In the genomic region with DNA sequence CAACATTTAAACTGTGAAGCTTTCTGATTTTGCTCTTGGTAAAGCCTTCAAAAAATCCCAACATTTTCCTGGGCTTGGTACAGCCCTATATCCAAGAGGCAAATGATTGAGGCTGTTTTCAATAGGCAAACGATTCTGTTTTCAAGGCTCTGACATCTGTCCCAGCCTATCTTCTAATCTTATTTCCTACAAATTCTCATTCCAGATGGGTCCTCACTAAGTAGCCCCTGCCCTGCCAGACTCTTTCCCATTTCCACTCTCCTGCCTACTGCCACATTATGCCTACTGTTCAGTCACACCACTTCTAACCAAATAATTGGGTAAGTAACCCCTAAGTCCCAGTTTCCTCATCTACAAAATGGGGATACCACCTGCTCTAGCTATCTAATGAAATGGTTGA, we compare ENCODE assay signal across 14 cellular contexts. TPM values are rescaled to one million over a fixed set of nuclear protein-coding genes. Genes with fewer than 3 reads are reported as not detected.
DNase-seq lines count a peak whose midpoint lies in the region; ATAC-seq, FAIRE-seq and TF ChIP-seq lines count a peak whose summit lies in the region.
"Had no signal": no experiment of that assay in that cellular context is flagged by ENCODE, and none has a peak within 500 bp of the region (broad histone marks: within the 10 kb centered on the region; RNA-seq: fewer than 3 reads in every experiment).

No MANE protein-coding gene starts in this region.

- POLR2A ChIA-PET in Panc1 (lab: Charles Lee), result no interaction called here

- FAIRE-seq in urothelium cell line (lab: Jason Lieb, UNC), result no peak
- FAIRE-seq: endometrium had no signal

- no peaks in the 10 kb centered on the region for H3K27me3 Mint-ChIP-seq in activated CD4-positive, alpha-beta T cell treated with anti-CD3 and anti-CD28 coated beads, Interleukin-2, amount 10 ng/mL, durations not matched to agents 24 days and 14 days

- peak overlapping the region; percentile 67 for H3K4me3 Mint-ChIP-seq in activated CD4-positive, alpha-beta T cell treated with anti-CD3 and anti-CD28 coated beads, Interleukin-2, amount 10 ng/mL, durations not matched to agents 24 days and 14 days

- DNase-seq in activated CD4-positive, alpha-beta T cell treated with anti-CD3 and anti-CD28 coated beads, Interleukin-2, amount 10 ng/mL, durations not matched to agents 24 days and 14 days, result no peak
- DNase-seq in activated CD4-positive, alpha-beta T cell treated with anti-CD3 and anti-CD28 coated beads, Interleukin-2, amount 50 U/mL, for 4 hours, result no peak
- DNase-seq in Panc1 (ENCODE audit: low read depth, low spot score) (no peak), fibroblast of the aortic adventitia (ENCODE audit: low read depth) (no peak), smooth muscle cell (lab: John Stamatoyannopoulos, UW; ENCODE audit: unreplicated experiment) (no peak), erythroblast (lab: John Stamatoyannopoulos, UW) (no peak), urothelium cell line (ENCODE audit: low spot score) (no peak)
- DNase-seq: NCI-H1105 treated with DMSO at 0.1 percent for 48 hours, SJCRH30 had no signal

- BruUV-seq in Panc1 (replicated peaks; lab: Mats Ljungman, UMichigan), result no TSS peak

- H3K4me1 ChIP-seq in Panc1 (ENCODE audit: control insufficient read depth, insufficient read depth, low read length), result peaks cover 22% of the 10 kb centered on the region; the same call in 1 of the 2 replicates
- peaks cover 24% of the 10 kb centered on the region for H3K4me1 ChIP-seq in smooth muscle cell (ENCODE audit: low read depth)

- no peak overlapping the region for H2AFZ ChIP-seq in smooth muscle cell (ENCODE audit: low read depth)

- TF ChIP-seq POLR2A in erythroblast (IDR thresholded peaks at IDR 0.05; ENCODE audit: low read length), result no peak

- H4K20me1 ChIP-seq in smooth muscle cell (ENCODE audit: low read depth), result peaks cover 64% of the 10 kb centered on the region

- H3K27ac Mint-ChIP-seq in activated CD4-positive, alpha-beta T cell treated with anti-CD3 and anti-CD28 coated beads, Interleukin-2, amount 10 ng/mL, durations not matched to agents 24 days and 14 days, result no peak overlapping the region

- peak overlapping the region; percentile 98 for H3K4me2 ChIP-seq in smooth muscle cell

- ATAC-seq in Panc1 (no peak), HG03196 (IDR thresholded peaks at IDR 0.05; ENCODE audit: unreplicated experiment) (no peak)
- ATAC-seq: left lobe of liver had no signal

- TF ChIP-seq CTCF in Panc1 (IDR thresholded peaks at IDR 0.05) (no peak), fibroblast of the aortic adventitia (IDR thresholded peaks at IDR 0.05; ENCODE audit: insufficient read depth, low read length) (no peak), smooth muscle cell (IDR thresholded peaks at IDR 0.05; ENCODE audit: borderline replicate concordance, insufficient read depth, poor library complexity, severe bottlenecking) (no peak)

- WGBS in smooth muscle cell (ENCODE audit: low lambda C conversion rate), result 91% methylated on average over 1 of the region's 1 CpG

- CTCF ChIA-PET in Panc1 (lab: Charles Lee), result interaction anchor here (0.5 to 0.7 kb wide), 2 partner anchors 10 to 44 kb away, joined by 3 to 6 read pairs; no protein-coding TSS in a partner anchor

- H3K79me2 ChIP-seq in smooth muscle cell (ENCODE audit: low read depth), result peaks cover 79% of the 10 kb centered on the region

- H3K36me3 ChIP-seq in Panc1 (ENCODE audit: control insufficient read depth, insufficient read depth, low read length), result peaks cover 14% of the 10 kb centered on the region
- no peaks in the 10 kb centered on the region for H3K36me3 ChIP-seq in smooth muscle cell (ENCODE audit: low read depth)

- H3K4me1 Mint-ChIP-seq in activated CD4-positive, alpha-beta T cell treated with anti-CD3 and anti-CD28 coated beads, Interleukin-2, amount 10 ng/mL, durations not matched to agents 24 days and 14 days, result peaks cover 53% of the 10 kb centered on the region

- in situ Hi-C loops in Panc1 (cut with HindIII; ENCODE audit: low pct_unique_long_range_greater_than_20kb, low sequenced_read_pairs), result no loop called here

- intact Hi-C loops in activated CD4-positive, alpha-beta T cell treated with anti-CD3 and anti-CD28 coated beads, Interleukin-2, amount 10 ng/mL, durations not matched to agents 24 days and 14 days (cut with micrococcal nuclease), result loop anchor here (5.0 kb wide), 1 partner anchor 143 kb away; no protein-coding TSS in a partner anchor
- intact Hi-C loops in Panc1 (cut with micrococcal nuclease; ENCODE audit: unreplicated experiment), result no loop called here

- H3K27ac ChIP-seq in Panc1 (ENCODE audit: low read length) (no peak overlapping the region), smooth muscle cell (ENCODE audit: low read depth) (no peak overlapping the region)
- H3K27ac ChIP-seq: SJCRH30 had no signal

- H3K9me3 ChIP-seq in Panc1 (ENCODE audit: control insufficient read depth, insufficient read depth, low read depth, low read length), result no peaks in the 10 kb centered on the region
- H3K9me3 ChIP-seq in smooth muscle cell (replicated peaks; ENCODE audit: low read depth), result no peaks in the 10 kb centered on the region
- H3K9me3 ChIP-seq: SJCRH30 had no signal

- no peaks in the 10 kb centered on the region for H3F3A ChIP-seq in smooth muscle cell (ENCODE audit: low read depth)

- H3K4me3 ChIP-seq in Panc1 (ENCODE audit: low read depth in 2 of 2, low read length in 2 of 2) (peak overlapping the region; percentile 95 to 96; a peak in 3 of 4 replicates), fibroblast of the aortic adventitia (ENCODE audit: low read depth, low read length) (peak overlapping the region; percentile 44), smooth muscle cell (peak overlapping the region; percentile 94)
- H3K4me3 ChIP-seq: SJCRH30 had no signal

- no peak overlapping the region for H3K9ac ChIP-seq in smooth muscle cell (ENCODE audit: low read depth)

- peaks cover 36% of the 10 kb centered on the region for H3K36me3 Mint-ChIP-seq in activated CD4-positive, alpha-beta T cell treated with anti-CD3 and anti-CD28 coated beads, Interleukin-2, amount 10 ng/mL, durations not matched to agents 24 days and 14 days (ENCODE audit: low read depth)

- H3K27me3 ChIP-seq in Panc1 (ENCODE audit: control insufficient read depth, insufficient read depth, low read length), result no peaks in the 10 kb centered on the region
- no peaks in the 10 kb centered on the region for H3K27me3 ChIP-seq in smooth muscle cell (ENCODE audit: low read depth)
- H3K27me3 ChIP-seq: SJCRH30 had no signal

- H3K9me3 Mint-ChIP-seq in activated CD4-positive, alpha-beta T cell treated with anti-CD3 and anti-CD28 coated beads, Interleukin-2, amount 10 ng/mL, durations not matched to agents 24 days and 14 days, result no peaks in the 10 kb centered on the region

RNA-seq across cellular contexts. Expression of gene GBA2, which starts 3.5 kb away (rescaled TPM):
- total RNA-seq in activated CD4-positive, alpha-beta T cell treated with anti-CD3 and anti-CD28 coated beads, Interleukin-2, amount 10 ng/mL, durations not matched to agents 24 days and 14 days, result 46.7 and 50.1 TPM in 2 replicates
- total RNA-seq in Panc1 (2021; ENCODE audit: unreplicated experiment), result 109 TPM
- polyA plus RNA-seq in Panc1 (2012; ENCODE audit: insufficient read length), result 79.7 TPM
- total RNA-seq in fibroblast of the aortic adventitia (ENCODE audit: low replicate concordance), result 25.5 and 36.1 TPM in 2 replicates
- total RNA-seq in smooth muscle cell, result 33.8 and 37.8 TPM in 2 replicates
- polyA plus RNA-seq in smooth muscle cell, result 35.3 and 52.7 TPM in 2 replicates

RNA-seq across cellular contexts. Expression of gene RGP1, which starts 3.5 kb away (rescaled TPM):
- total RNA-seq in activated CD4-positive, alpha-beta T cell treated with anti-CD3 and anti-CD28 coated beads, Interleukin-2, amount 10 ng/mL, durations not matched to agents 24 days and 14 days, result 16.3 and 16.7 TPM in 2 replicates
- total RNA-seq in Panc1 (2021; ENCODE audit: unreplicated experiment), result 43.3 TPM
- polyA plus RNA-seq in Panc1 (2012; ENCODE audit: insufficient read length), result 30.3 TPM
- 7.8 and 16.0 TPM in 2 replicates for total RNA-seq in fibroblast of the aortic adventitia (ENCODE audit: low replicate concordance)
- total RNA-seq in smooth muscle cell, result 15.3 and 18.3 TPM in 2 replicates
- 12.8 and 14.6 TPM in 2 replicates for polyA plus RNA-seq in smooth muscle cell

RNA-seq across cellular contexts. Expression of gene MSMP, which starts 8.5 kb away (rescaled TPM):
- 0.88 TPM in 1 of 2 replicates, not detected in the other for total RNA-seq in activated CD4-positive, alpha-beta T cell treated with anti-CD3 and anti-CD28 coated beads, Interleukin-2, amount 10 ng/mL, durations not matched to agents 24 days and 14 days
- total RNA-seq in Panc1 (2021; ENCODE audit: unreplicated experiment), result 1.4 TPM
- polyA plus RNA-seq in Panc1 (2012; ENCODE audit: insufficient read length), result 3.6 TPM
- total RNA-seq in fibroblast of the aortic adventitia (ENCODE audit: low replicate concordance), result not detected in 2 replicates
- total RNA-seq in smooth muscle cell, result not detected in 2 replicates
- not detected in 2 replicates for polyA plus RNA-seq in smooth muscle cell
- total RNA-seq: SJCRH30, ureter had no signal
- polyA plus RNA-seq: AG04450 had no signal

RNA-seq across cellular contexts. Expression of gene CREB3, which starts 13.1 kb away (rescaled TPM):
- total RNA-seq in activated CD4-positive, alpha-beta T cell treated with anti-CD3 and anti-CD28 coated beads, Interleukin-2, amount 10 ng/mL, durations not matched to agents 24 days and 14 days, result 27.0 and 27.6 TPM in 2 replicates
- total RNA-seq in Panc1 (2021; ENCODE audit: unreplicated experiment) (67.0 TPM), fibroblast of the aortic adventitia (ENCODE audit: low replicate concordance) (56.1 and 68.3 TPM in 2 replicates), smooth muscle cell (66.9 and 73.5 TPM in 2 replicates)
- polyA plus RNA-seq in Panc1 (2012; ENCODE audit: insufficient read length), result 63.6 TPM
- 81.0 and 99.2 TPM in 2 replicates for polyA plus RNA-seq in smooth muscle cell

RNA-seq across cellular contexts. Expression of gene TLN1, which starts 13.6 kb away (rescaled TPM):
- 220 and 243 TPM in 2 replicates for total RNA-seq in activated CD4-positive, alpha-beta T cell treated with anti-CD3 and anti-CD28 coated beads, Interleukin-2, amount 10 ng/mL, durations not matched to agents 24 days and 14 days
- total RNA-seq in Panc1 (2021; ENCODE audit: unreplicated experiment) (347 TPM), fibroblast of the aortic adventitia (ENCODE audit: low replicate concordance) (287 and 513 TPM in 2 replicates), smooth muscle cell (130 and 150 TPM in 2 replicates)
- polyA plus RNA-seq in Panc1 (2012; ENCODE audit: insufficient read length), result 353 TPM
- polyA plus RNA-seq in smooth muscle cell, result 112 and 145 TPM in 2 replicates

Comparison
In these comparisons a context has a peak if more than half of its experiments do, and no peak if none do; other contexts are left out.
1. H3K4me3 ChIP-seq: peak in every context shown above with its lines; median percentile 96 in Panc1; 94 in smooth muscle cell; 44 in fibroblast of the aortic adventitia.